Comparison of ENCODE assay signal across 26 cellular contexts in genomic region chr10:116783011-116783655, GRCh38. TPM values are rescaled to one million over a fixed set of nuclear protein-coding genes. Genes with fewer than 3 reads are reported as not detected.
DNase-seq lines count a peak whose midpoint lies in the region; ATAC-seq and TF ChIP-seq lines count a peak whose summit lies in the region.
"Had no signal": no experiment of that assay in that cellular context is flagged by ENCODE, and none has a peak within 500 bp of the region (broad histone marks: within the 10 kb centered on the region; RNA-seq: fewer than 3 reads in every experiment).

No MANE protein-coding gene starts in this region.

- intact Hi-C loops in HCT116 (cut with micrococcal nuclease) (no loop called here), mammary epithelial cell (cut with micrococcal nuclease) (no loop called here)

- POLR2A ChIA-PET in HCT116 (lab: Charles Lee): no interaction called here

- no peaks in the 10 kb centered on the region for H3K79me2 ChIP-seq in HCT116 (ENCODE audit: insufficient read depth, low read length)
- no peaks in the 10 kb centered on the region for H3K79me2 ChIP-seq in mammary epithelial cell (ENCODE audit: insufficient read depth, low read length)

- no peaks in the 10 kb centered on the region for H3K4me1 Mint-ChIP-seq in endodermal cell

- H3K27me3 ChIP-seq in HCT116 (ENCODE audit: insufficient read depth, low read length): no peaks in the 10 kb centered on the region
- H3K27me3 ChIP-seq in mammary epithelial cell (ENCODE audit: insufficient read depth, low read length): no peaks in the 10 kb centered on the region
- H3K27me3 ChIP-seq in endodermal cell (ENCODE audit: control insufficient read depth, insufficient read depth, low read length, poor library complexity, severe bottlenecking): no peaks in the 10 kb centered on the region

- no peaks in the 10 kb centered on the region for H4K20me1 ChIP-seq in HCT116 (ENCODE audit: insufficient read depth)
- H4K20me1 ChIP-seq in mammary epithelial cell (ENCODE audit: insufficient read depth, low read length): no peaks in the 10 kb centered on the region

- H3K27ac ChIP-seq in HCT116 (ENCODE audit: low read depth, low read length) (no peak overlapping the region), mammary epithelial cell (ENCODE audit: insufficient read depth, low read depth, low read length) (no peak overlapping the region), endodermal cell (ENCODE audit: low read depth, low read length) (no peak overlapping the region)
- H3K27ac ChIP-seq: neural progenitor cell, right lobe of liver, RWPE1 had no signal

- TF ChIP-seq POLR2A in HCT116 (IDR thresholded peaks at IDR 0.05; ENCODE audit: borderline replicate concordance, extremely low read depth, insufficient read depth, insufficient read length): no peak

- CTCF ChIA-PET in HCT116 (lab: Charles Lee) (interaction anchor here (1.0 to 1.8 kb wide), 7 partner anchors 9 to 392 kb away, joined by 3 to 6 read pairs (median 4); no protein-coding TSS in a partner anchor), mammary epithelial cell (lab: Charles Lee; ENCODE audit: low non-redundant PET) (no interaction called here)

- H3K36me3 ChIP-seq in HCT116 (ENCODE audit: control insufficient read depth in 1 of 2, insufficient read depth in 2 of 2, low read length in 2 of 2): no peaks in the 10 kb centered on the region
- H3K36me3 ChIP-seq in mammary epithelial cell (ENCODE audit: insufficient read depth, low read length): no peaks in the 10 kb centered on the region
- H3K36me3 ChIP-seq in endodermal cell (ENCODE audit: control insufficient read depth, insufficient read depth, low read length): no peaks in the 10 kb centered on the region
- H3K36me3 ChIP-seq: neural progenitor cell, right lobe of liver had no signal

- H3K27ac Mint-ChIP-seq in endodermal cell: no peak overlapping the region
- H3K27ac Mint-ChIP-seq: activated naive CD4-positive, alpha-beta T cell treated with anti-CD3 and anti-CD28 coated beads, Interleukin-2, amount 50 U/mL, for 24 hours; IgD-negative memory B cell; memory B cell; neural progenitor cell; type B pancreatic cell had no signal

- H3K9me3 ChIP-seq in HCT116 (ENCODE audit: control insufficient read depth in 1 of 2, insufficient read depth in 1 of 2, low read depth in 1 of 2, low read length in 2 of 2): no peaks in the 10 kb centered on the region
- H3K9me3 ChIP-seq in mammary epithelial cell (replicated peaks; ENCODE audit: insufficient read depth, low read length): no peaks in the 10 kb centered on the region
- H3K9me3 ChIP-seq in endodermal cell (ENCODE audit: control insufficient read depth, low read length): no peaks in the 10 kb centered on the region
- H3K9me3 ChIP-seq: right lobe of liver had no signal

- H3K4me1 ChIP-seq in HCT116 (ENCODE audit: control insufficient read depth in 1 of 2, insufficient read depth in 2 of 2, low read length in 2 of 2) (peaks cover 5 to 44% of the 10 kb centered on the region in 2 experiments; a peak in 3 of 4 replicates), mammary epithelial cell (ENCODE audit: insufficient read depth, low read length) (peaks cover 16% of the 10 kb centered on the region), endodermal cell (ENCODE audit: control insufficient read depth, insufficient read depth, low read length) (no peaks in the 10 kb centered on the region)
- H3K4me1 ChIP-seq: neural progenitor cell had no signal

- H3K27me3 Mint-ChIP-seq in endodermal cell (ENCODE audit: insufficient read depth): peaks cover 11% of the 10 kb centered on the region
- H3K27me3 Mint-ChIP-seq: memory B cell had no signal

- H3K36me3 Mint-ChIP-seq in endodermal cell (ENCODE audit: low read depth): no peaks in the 10 kb centered on the region
- H3K36me3 Mint-ChIP-seq: activated naive CD4-positive, alpha-beta T cell treated with anti-CD3 and anti-CD28 coated beads, Interleukin-2, amount 50 U/mL, for 24 hours; IgD-negative memory B cell; memory B cell; neural progenitor cell; type B pancreatic cell had no signal

- RAD21 ChIA-PET in HCT116 (lab: Charles Lee; ENCODE audit: low non-redundant PET in 1 of 2, low total read pairs in 2 of 2, uncharacterized antibody in 2 of 2, unreplicated experiment in 2 of 2): no interaction called here

- H3K4me3 Mint-ChIP-seq in endodermal cell: no peak overlapping the region
- H3K4me3 Mint-ChIP-seq: activated naive CD4-positive, alpha-beta T cell treated with anti-CD3 and anti-CD28 coated beads, Interleukin-2, amount 50 U/mL, for 24 hours; IgD-negative memory B cell; memory B cell; neural progenitor cell; type B pancreatic cell had no signal

- TF ChIP-seq CTCF in HCT116 (IDR thresholded peaks at IDR 0.05 in 2 of 3, conservative IDR thresholded peaks at IDR 0.05 in 1 of 3; ENCODE audit: borderline replicate concordance in 1 of 3, insufficient read depth in 1 of 3, low read depth in 2 of 3, low read length in 2 of 3): no peak
- no peak for TF ChIP-seq CTCF in mammary epithelial cell (conservative IDR thresholded peaks at IDR 0.05 in 1 of 2, IDR thresholded peaks at IDR 0.05 in 1 of 2; ENCODE audit: extremely low read depth in 1 of 2, insufficient read depth in 1 of 2, low read depth in 1 of 2, low read length in 2 of 2)
- no peak for TF ChIP-seq CTCF in endodermal cell (conservative IDR thresholded peaks at IDR 0.05)

- in situ Hi-C loops in mammary epithelial cell (cut with MboI; ENCODE audit: low sequenced_read_pairs in 2 of 2): loop anchor here (5.0 kb wide), 1 partner anchor 96 kb away; no protein-coding TSS in a partner anchor

- H3K9me2 ChIP-seq in HCT116 (ENCODE audit: insufficient read depth): no peaks in the 10 kb centered on the region

- BruUV-seq in HCT116 (replicated peaks; lab: Mats Ljungman, UMichigan) (no TSS peak), mammary epithelial cell (replicated peaks; lab: Mats Ljungman, UMichigan) (no TSS peak)

- dilution Hi-C loops in mammary epithelial cell (cut with HindIII; ENCODE audit: low sequenced_read_pairs): no loop called here

- H3K9ac ChIP-seq in HCT116 (ENCODE audit: low read length) (no peak overlapping the region), mammary epithelial cell (ENCODE audit: insufficient read depth, low read length) (no peak overlapping the region), endodermal cell (ENCODE audit: extremely low read depth, low read length, poor library complexity, severe bottlenecking) (no peak overlapping the region)
- H3K9ac ChIP-seq: neural progenitor cell had no signal

- WGBS in mammary epithelial cell (ENCODE audit: low coverage, missing lambda C conversion rate): 32% methylated on average over 12 of the region's 13 CpGs
- WGBS in endodermal cell (ENCODE audit: insufficient coverage in 1 of 2, insufficient read length in 1 of 2), 2 experiments: 77 to 87% methylated on average over 6 to 13 of the region's 13 CpGs

- no peak; the same call in 1 of the 2 replicates for ATAC-seq in HCT116
- ATAC-seq: left colon had no signal

- TF ChIP-seq RAD21 in HCT116 (IDR thresholded peaks at IDR 0.05; ENCODE audit: low read depth): no peak

- no peak overlapping the region for H3K4me3 ChIP-seq in HCT116 (replicated peaks in 1 of 2; ENCODE audit: low read depth in 1 of 2, low read length in 2 of 2)
- no peak overlapping the region for H3K4me3 ChIP-seq in mammary epithelial cell (replicated peaks in 1 of 3; ENCODE audit: insufficient read depth in 1 of 3, low read depth in 2 of 3, low read length in 3 of 3)
- no peak overlapping the region for H3K4me3 ChIP-seq in endodermal cell (ENCODE audit: low read length)
- H3K4me3 ChIP-seq: neural progenitor cell, right lobe of liver had no signal

- H3K9me3 Mint-ChIP-seq in endodermal cell: no peaks in the 10 kb centered on the region
- H3K9me3 Mint-ChIP-seq: activated naive CD4-positive, alpha-beta T cell treated with anti-CD3 and anti-CD28 coated beads, Interleukin-2, amount 50 U/mL, for 24 hours; IgD-negative memory B cell; memory B cell; type B pancreatic cell had no signal

- H2AFZ ChIP-seq in HCT116 (ENCODE audit: low read depth, low read length, poor library complexity, severe bottlenecking) (no peak overlapping the region), mammary epithelial cell (ENCODE audit: low read depth, low read length) (peak overlapping the region; percentile 11)
- H2AFZ ChIP-seq: neural progenitor cell had no signal

- H3K4me2 ChIP-seq in HCT116 (ENCODE audit: low read length): peak overlapping the region; percentile 43
- no peak overlapping the region for H3K4me2 ChIP-seq in mammary epithelial cell (ENCODE audit: insufficient read depth, low read depth, low read length)
- H3K4me2 ChIP-seq: neural progenitor cell had no signal

- DNase-seq in AG20443 (ENCODE audit: low spot score) (peak; percentile 30), HCT116 (ENCODE audit: low read depth, low spot score) (no peak), mammary epithelial cell (peak; percentile 24), renal cortical epithelial cell (ENCODE audit: low read depth) (peak; percentile 74), HuH-7 (ENCODE audit: low spot score) (no peak), NCI-H446 treated with DMSO at 0.1 percent for 48 hours (lab: John Stamatoyannopoulos, UW) (no peak), endodermal cell (no peak)
- no peak for DNase-seq in stimulated activated CD4-positive, alpha-beta T cell treated with anti-CD3 and anti-CD28 coated beads, Interleukin-15, amount 100 ng/mL, for 24 hours
- DNase-seq: activated CD4-positive, alpha-beta T cell treated with anti-CD3 and anti-CD28 coated beads, Interleukin-2, amount 50 U/mL, for 4 hours; activated CD8-positive, alpha-beta memory T cell treated with anti-CD3 and anti-CD28 coated beads, Interleukin-2, amount 50 U/mL, for 4 hours; amniotic stem cell; C1 segment of cervical spinal cord; COR-L47; left colon; NCI-H1092 treated with DMSO at 0.1 percent for 48 hours; NCI-H1694 treated with DMSO at 0.1 percent for 48 hours; NCI-H446; NCI-H774; stimulated activated CD4-positive, alpha-beta T cell treated with anti-CD3 and anti-CD28 coated beads, Interleukin-4, amount 100 ng/mL, for 4 hours had no signal

TF ChIP-seq in HCT116, 20 proteins besides CTCF, POLR2A, EP300 and RAD21:
- TF ChIP-seq EGR1 (IDR thresholded peaks at IDR 0.05; ENCODE audit: low read depth) (peak; percentile 88), ZNF274 (IDR thresholded peaks at IDR 0.05; ENCODE audit: low read depth, low read length) (no peak)

RNA-seq across cellular contexts. Expression of gene HSPA12A, which starts 40.8 kb away (rescaled TPM):
- total RNA-seq in HCT116 (2021; ENCODE audit: unreplicated experiment): 19.8 TPM
- 7.0 and 8.9 TPM in 2 replicates for polyA plus RNA-seq in HCT116 (2012)
- 10 to 100 TPM; 10.8 to 10.9 TPM for total RNA-seq in mammary epithelial cell
- 5.9 TPM for polyA plus RNA-seq in mammary epithelial cell
- 29.3 TPM for polyA minus RNA-seq in mammary epithelial cell
- total RNA-seq in renal cortical epithelial cell: 24.7 and 79.5 TPM in 2 replicates
- total RNA-seq in endodermal cell: 10 to 100 TPM; 13.9 to 15.4 TPM
- polyA plus RNA-seq in endodermal cell (2013, experiment 1 of 2): 5.3 TPM
- polyA plus RNA-seq in endodermal cell (2013, experiment 2 of 2): 4.5 TPM

Comparison
In these comparisons a context has a peak if more than half of its experiments do, and no peak if none do; other contexts are left out.
1. DNase-seq: peak in AG20443 (single experiment), mammary epithelial cell (single experiment) and renal cortical epithelial cell (single experiment); none in HCT116 (single experiment), stimulated activated CD4-positive, alpha-beta T cell treated with anti-CD3 and anti-CD28 coated beads, Interleukin-15, amount 100 ng/mL, for 24 hours (single experiment), HuH-7 (single experiment), NCI-H446 treated with DMSO at 0.1 percent for 48 hours (single experiment) and endodermal cell (single experiment).